In the genomic region with DNA sequence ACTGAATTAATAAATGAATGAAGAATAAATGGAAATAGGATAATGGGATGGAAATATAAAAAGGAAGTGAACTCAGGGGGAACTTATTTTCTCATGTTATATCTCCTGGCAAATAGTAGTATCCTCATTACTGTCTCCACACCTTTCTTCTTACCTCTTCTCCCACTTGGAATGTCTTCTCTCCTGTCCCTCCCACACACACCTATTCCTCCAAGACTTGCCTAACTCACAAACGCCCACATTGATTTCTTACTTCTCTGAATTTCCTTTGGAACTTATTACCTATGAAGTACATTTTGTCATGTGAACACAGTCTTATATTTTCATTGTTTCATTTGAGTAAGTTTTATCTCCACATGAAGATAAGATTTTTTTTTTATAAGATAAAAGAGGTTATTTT, we compare ENCODE assay signal across 7 cellular contexts.
"Had no signal": no experiment of that assay in that cellular context is flagged by ENCODE, and none has a peak within 500 bp of the region (broad histone marks: within the 10 kb centered on the region; RNA-seq: fewer than 3 reads in every experiment).

No MANE protein-coding gene starts in this region.

- H3K4me1 Mint-ChIP-seq: GM23338, IgD-negative memory B cell had no signal

- H3K4me3 ChIP-seq: GM23338 had no signal

- H3K27ac ChIP-seq: HL-60 had no signal

- ATAC-seq: GM23338, HepG2 had no signal

- H3K27ac Mint-ChIP-seq: GM23338, H9, IgD-negative memory B cell had no signal

- DNase-seq: H9, HCEC 1CT, KBM-7 had no signal

- H3K27me3 Mint-ChIP-seq: IgD-negative memory B cell had no signal

- H3K4me3 Mint-ChIP-seq: GM23338, H9, IgD-negative memory B cell had no signal

- H3K36me3 Mint-ChIP-seq: IgD-negative memory B cell had no signal
